8 cellular contexts compared by ENCODE assay signal in genomic region chr16:85490971-85491771, GRCh38.
DNase-seq lines count a peak whose midpoint lies in the region; ATAC-seq, FAIRE-seq and TF ChIP-seq lines count a peak whose summit lies in the region.

No MANE protein-coding gene starts in this region.

- intact Hi-C loops in K562 (cut with micrococcal nuclease): loop anchor here (1.0 to 2.0 kb wide), 2 partner anchors 62 to 116 kb away; no protein-coding TSS in a partner anchor

- no peaks in the 10 kb centered on the region for H3K79me1 ChIP-seq in neuronal stem cell (ENCODE audit: low read depth, low read length)

- no peak overlapping the region for H3K4ac ChIP-seq in neuronal stem cell (ENCODE audit: low read length)

- peak; percentile 23 to 75 (median 73) for DNase-seq in Peyer's patch
- peak; percentile 75 to 84 (median 80) for DNase-seq in K562 (ENCODE audit: extremely low read depth in 1 of 4, low spot score in 3 of 4)
- DNase-seq in neuronal stem cell (ENCODE audit: low spot score): no peak
- no peak for DNase-seq in cortex of kidney (lab: John Stamatoyannopoulos, UW)
- DNase-seq in NCI-H1930 (lab: John Stamatoyannopoulos, UW): no peak

- H3K9me3 ChIP-seq in Peyer's patch: no peaks in the 10 kb centered on the region
- H3K9me3 ChIP-seq in K562 (replicated peaks; ENCODE audit: control insufficient read depth, insufficient read depth, low read depth, low read length): no peaks in the 10 kb centered on the region
- no peaks in the 10 kb centered on the region for H3K9me3 ChIP-seq in neuronal stem cell (replicated peaks in 1 of 2; ENCODE audit: control insufficient read depth in 2 of 2, insufficient read depth in 1 of 2, low read depth in 1 of 2, low read length in 2 of 2)

- H3K27me3 ChIP-seq in Peyer's patch: no peaks in the 10 kb centered on the region
- H3K27me3 ChIP-seq in K562 (ENCODE audit: control insufficient read depth in 2 of 2, insufficient read depth in 2 of 2, low read length in 2 of 2): no peaks in the 10 kb centered on the region
- H3K27me3 ChIP-seq in neuronal stem cell (ENCODE audit: control insufficient read depth in 3 of 3, insufficient read depth in 3 of 3, low read depth in 1 of 3, low read length in 3 of 3): no peaks in the 10 kb centered on the region

- no peak overlapping the region for H3K27ac ChIP-seq in Peyer's patch
- H3K27ac ChIP-seq in K562 (ENCODE audit: extremely low read depth, low read depth, low read length): peak overlapping the region; percentile 11; the same call in 1 of the 3 replicates
- no peak overlapping the region for H3K27ac ChIP-seq in neuronal stem cell (replicated peaks; ENCODE audit: low read length)

- 50% methylated on average over 21 of the region's 21 CpGs for WGBS in K562 (ENCODE audit: insufficient coverage, low coverage, missing lambda C conversion rate)
- WGBS in neuronal stem cell (ENCODE audit: extremely low coverage in 2 of 2, insufficient read length in 2 of 2, insufficient replicate concordance in 1 of 2), 2 donors: no CpG with 5 or more reads among the region's 21 CpGs

- ATAC-seq in K562 (peak; percentile 88), GM18858 (IDR thresholded peaks at IDR 0.05; ENCODE audit: unreplicated experiment) (no peak), GM18502 (IDR thresholded peaks at IDR 0.05; ENCODE audit: poor library complexity, unreplicated experiment) (no peak)

- H3K4me3 ChIP-seq in Peyer's patch (no peak overlapping the region), K562 (no peak overlapping the region), neuronal stem cell (ENCODE audit: low read length in 2 of 2) (no peak overlapping the region)

- peak overlapping the region; percentile 18 for H2BK15ac ChIP-seq in neuronal stem cell (ENCODE audit: low read length)

- POLR2A ChIA-PET in K562 (lab: Yijun Ruan, JAX): interaction anchor here (0.6 to 1.4 kb wide), 7 partner anchors 11 to 144 kb away, joined by 3 to 9 read pairs (median 3); no protein-coding TSS in a partner anchor

- no peak overlapping the region for H4K8ac ChIP-seq in neuronal stem cell (ENCODE audit: low read depth, low read length)

- H3K23ac ChIP-seq in neuronal stem cell (ENCODE audit: low read depth, low read length, poor library complexity): peak overlapping the region; percentile 90

- peaks cover 0 to 14% (median 2%) of the 10 kb centered on the region in 4 donors for H3K4me1 ChIP-seq in Peyer's patch
- H3K4me1 ChIP-seq in K562 (replicated peaks in 1 of 2; ENCODE audit: control insufficient read depth in 2 of 2, insufficient read depth in 2 of 2, low read length in 2 of 2): peaks cover 18 to 54% of the 10 kb centered on the region in 2 experiments
- H3K4me1 ChIP-seq in neuronal stem cell (ENCODE audit: control insufficient read depth in 2 of 2, insufficient read depth in 1 of 2, low read depth in 1 of 2, low read length in 2 of 2): peaks cover 5 to 6% of the 10 kb centered on the region in 2 donors

- H4K20me1 ChIP-seq in K562 (replicated peaks; ENCODE audit: control insufficient read depth, insufficient read depth, low read length): peaks cover 8% of the 10 kb centered on the region

- CTCF ChIA-PET in K562 (lab: Yijun Ruan, JAX; ENCODE audit: low intra/inter-chr PET ratio): interaction anchor here (0.7 to 1.8 kb wide), 4 partner anchors 52 to 119 kb away, joined by 3 to 6 read pairs (median 5); no protein-coding TSS in a partner anchor

- TF ChIP-seq POLR2A in Peyer's patch (IDR thresholded peaks at IDR 0.05) (no peak), K562 (conservative IDR thresholded peaks at IDR 0.05) (no peak)

- peak overlapping the region in 1 of 2 experiments; percentile 15; a peak in 2 of 4 replicates for H3K9ac ChIP-seq in K562 (ENCODE audit: insufficient read depth in 1 of 2, low read depth in 2 of 2, low read length in 2 of 2)
- H3K9ac ChIP-seq in neuronal stem cell (ENCODE audit: low read depth, low read length, poor library complexity): no peak overlapping the region

- H4K91ac ChIP-seq in neuronal stem cell (ENCODE audit: low read depth, low read length, poor library complexity): no peak overlapping the region

- peak overlapping the region; percentile 5 for H3K14ac ChIP-seq in neuronal stem cell (ENCODE audit: low read length)

- H2BK12ac ChIP-seq in neuronal stem cell (ENCODE audit: low read length): no peak overlapping the region

- TF ChIP-seq CTCF in GM12873 (IDR thresholded peaks at IDR 0.05; ENCODE audit: insufficient read depth, low read depth, low read length, missing control alignments): peak; percentile 99
- TF ChIP-seq CTCF in Peyer's patch (IDR thresholded peaks at IDR 0.05): peak in 4 of 6 experiments; percentile 73 to 84 (median 78)
- TF ChIP-seq CTCF in K562 (IDR thresholded peaks at IDR 0.05 in 2 of 3, conservative IDR thresholded peaks at IDR 0.05 in 1 of 3; ENCODE audit: insufficient read depth in 2 of 3, low read depth in 1 of 3, low read length in 3 of 3): peak; percentile 96 to 99 (median 97)

- H3K36me3 ChIP-seq in Peyer's patch (no peaks in the 10 kb centered on the region), K562 (ENCODE audit: control insufficient read depth, insufficient read depth, low read length) (peaks cover 3% of the 10 kb centered on the region; the same call in 1 of the 3 replicates), neuronal stem cell (replicated peaks in 1 of 2; ENCODE audit: control insufficient read depth in 2 of 2, insufficient read depth in 2 of 2, low read length in 2 of 2) (no peaks in the 10 kb centered on the region)

- peak overlapping the region; percentile 26 for H2BK5ac ChIP-seq in neuronal stem cell (ENCODE audit: low read length)

- TF ChIP-seq RAD21 in K562 (CRISPR knock-in tag; conservative IDR thresholded peaks at IDR 0.05 in 1 of 2, IDR thresholded peaks at IDR 0.05 in 1 of 2): peak; percentile 78 to 85

- TF ChIP-seq EP300 in K562 (IDR thresholded peaks at IDR 0.05; ENCODE audit: low read length): no peak

- FAIRE-seq in K562 (lab: Jason Lieb, UNC): peak; percentile 90

- H2BK120ac ChIP-seq in neuronal stem cell (ENCODE audit: low read depth, low read length): no peak overlapping the region

- H3K79me2 ChIP-seq in K562 (ENCODE audit: control insufficient read depth, insufficient read depth, low read length): peaks cover 34% of the 10 kb centered on the region

- BruUV-seq in K562 (replicated peaks; lab: Mats Ljungman, UMichigan): no TSS peak

- no peaks in the 10 kb centered on the region for H3K9me1 ChIP-seq in K562 (ENCODE audit: control insufficient read depth, insufficient read depth, low read length)

- in situ Hi-C loops in K562 (cut with MboI): no loop called here

- H3K4me2 ChIP-seq in K562 (ENCODE audit: insufficient read depth, low read length): no peak overlapping the region
- no peak overlapping the region for H3K4me2 ChIP-seq in neuronal stem cell (ENCODE audit: insufficient read depth, low read length, poor library complexity, severe bottlenecking)

- H2AK5ac ChIP-seq in neuronal stem cell (ENCODE audit: low read depth, low read length): peak overlapping the region; percentile 68

- H2AFZ ChIP-seq in K562 (ENCODE audit: low read depth, low read length): no peak overlapping the region
- H2AFZ ChIP-seq in neuronal stem cell (ENCODE audit: low read length): no peak overlapping the region

- peak overlapping the region; percentile 61 for H3K18ac ChIP-seq in neuronal stem cell (ENCODE audit: low read length)

TF ChIP-seq in K562, 482 proteins besides CTCF, POLR2A, EP300 and RAD21 (continues in another document):
- TF ChIP-seq TBL1XR1 (IDR thresholded peaks at IDR 0.05; ENCODE audit: low read length in 2 of 2) (peak in 1 of 2 experiments; percentile 48; a peak in 1 of 4 replicates), ERF (CRISPR knock-in tag; IDR thresholded peaks at IDR 0.05) (0 out of 2 replicates have a peak, but pooled peaks have one; percentile 60), GABPB1 (CRISPR knock-in tag; IDR thresholded peaks at IDR 0.05) (0 out of 2 replicates have a peak, but pooled peaks have one; percentile 33), FOXM1 (IDR thresholded peaks at IDR 0.05; ENCODE audit: low read depth) (no peak), FOXM1 (CRISPR knock-in tag; IDR thresholded peaks at IDR 0.05; ENCODE audit: low read depth) (no peak), STAG1 (CRISPR knock-in tag; IDR thresholded peaks at IDR 0.05; ENCODE audit: borderline replicate concordance) (peak; percentile 47; the same call in 1 of the 2 replicates), ATF4 (CRISPR knock-in tag; IDR thresholded peaks at IDR 0.05) (no peak), JUND (IDR thresholded peaks at IDR 0.05; ENCODE audit: borderline replicate concordance, low read depth, low read length) (0 out of 2 replicates have a peak, but pooled peaks have one; percentile 42), JUND (tag; IDR thresholded peaks at IDR 0.05; ENCODE audit: borderline replicate concordance, low read depth, low read length) (no peak; the same call in 2 of the 3 replicates), DMBX1 (CRISPR knock-in tag; IDR thresholded peaks at IDR 0.05; ENCODE audit: borderline replicate concordance) (0 out of 2 replicates have a peak, but pooled peaks have one; percentile 17)
- TF ChIP-seq, protein P1, sequence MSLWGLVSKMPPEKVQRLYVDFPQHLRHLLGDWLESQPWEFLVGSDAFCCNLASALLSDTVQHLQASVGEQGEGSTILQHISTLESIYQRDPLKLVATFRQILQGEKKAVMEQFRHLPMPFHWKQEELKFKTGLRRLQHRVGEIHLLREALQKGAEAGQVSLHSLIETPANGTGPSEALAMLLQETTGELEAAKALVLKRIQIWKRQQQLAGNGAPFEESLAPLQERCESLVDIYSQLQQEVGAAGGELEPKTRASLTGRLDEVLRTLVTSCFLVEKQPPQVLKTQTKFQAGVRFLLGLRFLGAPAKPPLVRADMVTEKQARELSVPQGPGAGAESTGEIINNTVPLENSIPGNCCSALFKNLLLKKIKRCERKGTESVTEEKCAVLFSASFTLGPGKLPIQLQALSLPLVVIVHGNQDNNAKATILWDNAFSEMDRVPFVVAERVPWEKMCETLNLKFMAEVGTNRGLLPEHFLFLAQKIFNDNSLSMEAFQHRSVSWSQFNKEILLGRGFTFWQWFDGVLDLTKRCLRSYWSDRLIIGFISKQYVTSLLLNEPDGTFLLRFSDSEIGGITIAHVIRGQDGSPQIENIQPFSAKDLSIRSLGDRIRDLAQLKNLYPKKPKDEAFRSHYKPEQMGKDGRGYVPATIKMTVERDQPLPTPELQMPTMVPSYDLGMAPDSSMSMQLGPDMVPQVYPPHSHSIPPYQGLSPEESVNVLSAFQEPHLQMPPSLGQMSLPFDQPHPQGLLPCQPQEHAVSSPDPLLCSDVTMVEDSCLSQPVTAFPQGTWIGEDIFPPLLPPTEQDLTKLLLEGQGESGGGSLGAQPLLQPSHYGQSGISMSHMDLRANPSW (CRISPR knock-in tag; IDR thresholded peaks at IDR 0.05): peak; percentile 77; the same call in 1 of the 2 replicates

Comparison
In these comparisons a context has a peak if more than half of its experiments do, and no peak if none do; other contexts are left out.
1. DNase-seq: peak in Peyer's patch (3 of 3) and K562 (4 of 4); none in neuronal stem cell (single experiment), cortex of kidney (single experiment) and NCI-H1930 (0 of 2).
2. Peak in every context shown above with its lines, with median percentiles within 50 percentile points of each other: CTCF ChIP-seq.